In the genomic region with DNA sequence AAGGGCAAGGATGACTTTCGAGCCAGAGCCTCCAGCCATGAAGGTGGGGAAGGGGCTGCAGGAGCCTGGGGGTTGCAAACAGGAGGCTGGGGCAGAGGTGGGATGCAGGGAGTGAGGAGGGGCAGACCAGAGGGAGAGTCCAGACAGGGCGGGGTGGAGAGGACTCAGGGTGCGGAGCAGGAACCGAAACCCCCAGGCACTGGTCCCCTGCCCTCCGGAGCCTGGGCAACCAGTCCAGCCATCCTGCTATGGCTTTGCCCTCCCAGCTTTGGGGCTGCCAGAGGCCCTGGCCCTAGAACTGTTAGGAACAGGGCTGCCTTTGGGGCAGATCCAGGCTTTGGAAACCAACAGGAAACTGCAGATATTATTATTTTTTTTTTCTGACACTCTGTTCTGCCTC, we compare ENCODE assay signal across 26 cellular contexts. TPM values are rescaled to one million over a fixed set of nuclear protein-coding genes. Genes with fewer than 3 reads are reported as not detected.
"Had no signal": no experiment of that assay in that cellular context is flagged by ENCODE, and none has a peak within 500 bp of the region (broad histone marks: within the 10 kb centered on the region; RNA-seq: fewer than 3 reads in every experiment).

No MANE protein-coding gene starts in this region.

- DNase-seq: activated CD4-positive, alpha-beta T cell treated with anti-CD3 and anti-CD28 coated beads for 1 hour; activated CD4-positive, alpha-beta T cell treated with anti-CD3 and anti-CD28 coated beads, Interleukin-2, amount 50 U/mL, for 4 hours; activated CD8-positive, alpha-beta memory T cell treated with anti-CD3 and anti-CD28 coated beads, Interleukin-2, amount 50 U/mL, for 48 hours; activated naive CD4-positive, alpha-beta T cell treated with Interleukin-2 at 50 U/mL for 16 hours; activated T-cell treated with anti-CD3 and anti-CD28 coated beads, Interleukin-2, amount 50 U/mL, for 4 hours; effector CD8-positive, alpha-beta T cell; foreskin melanocyte; nephron progenitor cell; stimulated activated CD4-positive, alpha-beta T cell treated with anti-CD3 and anti-CD28 coated beads, Interleukin-12 subunit alpha, Interleukin-12 subunit beta, amount 100 ng/mL, for 4 hours; stimulated activated CD4-positive, alpha-beta T cell treated with anti-CD3 and anti-CD28 coated beads, Interleukin-4, amount 100 ng/mL, for 4 hours; stimulated activated naive CD8-positive, alpha-beta T cell treated with anti-CD3 and anti-CD28 coated beads, Interleukin-15, Interleukin-2, amounts not matched to agents 100 U/mL and 50 U/mL, for 24 hours had no signal

- H3K9me3 Mint-ChIP-seq: activated T-cell treated with anti-CD3 and anti-CD28 coated beads, Interleukin-2, amount 50 U/mL, for 4 hours; activated T-helper 2 cell treated with anti-CD3 and anti-CD28 coated beads, Interferon-gamma antibody, Interleukin-2, Interleukin-4, amounts not matched to agents 10 μg/mL and 5 μg/mL and 100 μg/mL, durations not matched to agents 14 hours and 24 hours and 36 hours; dendritic cell treated with granulocyte-macrophage colony-stimulating factor and Interleukin-4, amounts not matched to agents 40 ng/mL and 50 ng/mL, for 4 days; memory B cell; nephron progenitor cell; T-helper 2 cell treated with Interferon-gamma antibody and Interleukin-4, amounts not matched to agents 5 μg/mL and 100 μg/mL, for 36 hours had no signal

- ATAC-seq: activated T-cell treated with anti-CD3 and anti-CD28 coated beads, Interleukin-2, amount 50 U/mL, for 4 hours; stimulated activated naive CD8-positive, alpha-beta T cell treated with anti-CD3 and anti-CD28 coated beads, Interleukin-15, Interleukin-2, amounts not matched to agents 100 U/mL and 50 U/mL, for 24 hours had no signal

- H3K9me3 ChIP-seq: upper lobe of left lung had no signal

- H3K4me3 ChIP-seq: cardiac muscle cell, SK-N-MC, upper lobe of left lung had no signal

- H3K36me3 Mint-ChIP-seq: memory B cell had no signal

- H3K27me3 ChIP-seq: upper lobe of left lung had no signal

- H3K4me3 Mint-ChIP-seq: activated T-cell treated with anti-CD3 and anti-CD28 coated beads, Interleukin-2, amount 50 U/mL, for 4 hours; dendritic cell treated with granulocyte-macrophage colony-stimulating factor and Interleukin-4, amounts not matched to agents 40 ng/mL and 50 ng/mL, for 4 days; memory B cell; nephron progenitor cell; T-helper 2 cell treated with Interferon-gamma antibody and Interleukin-4, amounts not matched to agents 5 μg/mL and 100 μg/mL, for 36 hours had no signal

- H3K27ac ChIP-seq: cardiac muscle cell, SK-N-MC, upper lobe of left lung had no signal

- H3K27ac Mint-ChIP-seq: activated T-helper 2 cell treated with anti-CD3 and anti-CD28 coated beads, Interferon-gamma antibody, Interleukin-2, Interleukin-4, amounts not matched to agents 10 μg/mL and 5 μg/mL and 100 μg/mL, durations not matched to agents 14 hours and 24 hours and 36 hours; dendritic cell treated with granulocyte-macrophage colony-stimulating factor and Interleukin-4, amounts not matched to agents 40 ng/mL and 50 ng/mL, for 4 days; memory B cell; nephron progenitor cell; progenitor cell of endocrine pancreas; T-helper 2 cell treated with Interferon-gamma antibody and Interleukin-4, amounts not matched to agents 5 μg/mL and 100 μg/mL, for 36 hours had no signal

RNA-seq across cellular contexts. Expression of gene GHRHR, which starts 24.2 kb away (rescaled TPM):
- total RNA-seq: activated CD8-positive, alpha-beta memory T cell treated with anti-CD3 and anti-CD28 coated beads for 36 hours; activated T-cell treated with anti-CD3 and anti-CD28 coated beads, Interleukin-2, amount 50 U/mL, for 4 hours; activated T-helper 2 cell treated with anti-CD3 and anti-CD28 coated beads, Interferon-gamma antibody, Interleukin-2, Interleukin-4, amounts not matched to agents 10 μg/mL and 5 μg/mL and 100 μg/mL, durations not matched to agents 14 hours and 24 hours and 36 hours; cardiac muscle cell; chondrocyte; lower leg skin; occipital lobe; progenitor cell of endocrine pancreas; skeletal muscle tissue; subcutaneous adipose tissue had no signal
- polyA plus RNA-seq: cardiac muscle cell, esophagus had no signal
